18 cellular contexts compared by ENCODE assay signal in genomic region chr1:60423181-60423780, GRCh38.
DNase-seq lines count a peak whose midpoint lies in the region; ATAC-seq and TF ChIP-seq lines count a peak whose summit lies in the region.
"Had no signal": no experiment of that assay in that cellular context is flagged by ENCODE, and none has a peak within 500 bp of the region (broad histone marks: within the 10 kb centered on the region; RNA-seq: fewer than 3 reads in every experiment).

No MANE protein-coding gene starts in this region.

- H3K9me2 ChIP-seq in SK-N-SH (no peaks in the 10 kb centered on the region), hepatocyte (replicated peaks; ENCODE audit: insufficient read depth) (no peaks in the 10 kb centered on the region)

- H3K9ac ChIP-seq in SK-N-SH = no peak overlapping the region
- H3K9ac ChIP-seq: BLaER1 had no signal

- no peak for TF ChIP-seq RAD21 in SK-N-SH (IDR thresholded peaks at IDR 0.05; ENCODE audit: low read length)

- H3K4me3 ChIP-seq in SK-N-SH (ENCODE audit: low read depth in 2 of 2, low read length in 1 of 2) (no peak overlapping the region), brain microvascular endothelial cell (ENCODE audit: low read depth, low read length) (no peak overlapping the region), hepatocyte (no peak overlapping the region), ascending aorta (no peak overlapping the region)
- H3K4me3 ChIP-seq: BLaER1, PC-9 had no signal

- H3K4me1 ChIP-seq in SK-N-SH (ENCODE audit: control insufficient read depth in 1 of 2, insufficient read depth in 2 of 2, low read depth in 1 of 2, low read length in 1 of 2) (no peaks in the 10 kb centered on the region; a peak in 1 of 4 replicates), hepatocyte (ENCODE audit: insufficient read depth) (no peaks in the 10 kb centered on the region), ascending aorta (no peaks in the 10 kb centered on the region)
- H3K4me1 ChIP-seq: BLaER1 had no signal

- no peaks in the 10 kb centered on the region for H3K36me3 ChIP-seq in SK-N-SH (replicated peaks in 1 of 2; ENCODE audit: control insufficient read depth in 1 of 2, insufficient read depth in 2 of 2, low read length in 1 of 2)
- H3K36me3 ChIP-seq in brain microvascular endothelial cell (replicated peaks) = no peaks in the 10 kb centered on the region
- no peaks in the 10 kb centered on the region for H3K36me3 ChIP-seq in hepatocyte (replicated peaks; ENCODE audit: insufficient read depth, low read depth)
- H3K36me3 ChIP-seq in ascending aorta = no peaks in the 10 kb centered on the region
- H3K36me3 ChIP-seq: BLaER1 had no signal

- H3K4me2 ChIP-seq in SK-N-SH (no peak overlapping the region), hepatocyte (no peak overlapping the region)
- H3K4me2 ChIP-seq: BLaER1, PC-9 had no signal

- in situ Hi-C loops in brain microvascular endothelial cell (cut with HindIII; ENCODE audit: low pct_ligation_motif_present, low sequenced_read_pairs) = no loop called here

- H3K36me3 Mint-ChIP-seq in activated T-helper 1 cell treated with anti-CD3 and anti-CD28 coated beads, Interleukin-12 subunit alpha, Interleukin-12 subunit beta, Interleukin-2, Interleukin-4 antibody, amounts not matched to agents 30 ng/mL and 10 ng/mL and 1 ng/mL, durations not matched to agents 14 hours and 24 hours and 36 hours (ENCODE audit: low read depth) = no peaks in the 10 kb centered on the region

- H3K4me1 Mint-ChIP-seq in activated T-helper 1 cell treated with anti-CD3 and anti-CD28 coated beads, Interleukin-12 subunit alpha, Interleukin-12 subunit beta, Interleukin-2, Interleukin-4 antibody, amounts not matched to agents 30 ng/mL and 10 ng/mL and 1 ng/mL, durations not matched to agents 14 hours and 24 hours and 36 hours (ENCODE audit: low read depth) = no peaks in the 10 kb centered on the region

- H3K27me3 ChIP-seq in SK-N-SH (ENCODE audit: insufficient read depth) = no peaks in the 10 kb centered on the region
- no peaks in the 10 kb centered on the region for H3K27me3 ChIP-seq in brain microvascular endothelial cell (replicated peaks)
- no peaks in the 10 kb centered on the region for H3K27me3 ChIP-seq in hepatocyte
- no peaks in the 10 kb centered on the region for H3K27me3 ChIP-seq in ascending aorta
- H3K27me3 ChIP-seq: BLaER1 had no signal

- H2AFZ ChIP-seq in SK-N-SH (ENCODE audit: low read depth) (no peak overlapping the region), hepatocyte (no peak overlapping the region)
- H2AFZ ChIP-seq: PC-9 had no signal

- TF ChIP-seq CTCF in SK-N-SH (IDR thresholded peaks at IDR 0.05) (no peak), brain microvascular endothelial cell (IDR thresholded peaks at IDR 0.05; ENCODE audit: low read depth, low read length, missing control alignments) (no peak), hepatocyte (IDR thresholded peaks at IDR 0.05; ENCODE audit: poor library complexity) (no peak), ascending aorta (IDR thresholded peaks at IDR 0.05) (no peak)

- CTCF ChIA-PET in SK-N-SH (lab: Yijun Ruan, JAX) = interaction anchor here (1.1 kb wide), 1 partner anchor 20 kb away, joined by 3 read pairs; no protein-coding TSS in a partner anchor

- DNase-seq in SK-N-SH = no peak
- peak; percentile 9 for DNase-seq in brain microvascular endothelial cell
- peak; percentile 16 for DNase-seq in hepatocyte (ENCODE audit: low spot score)
- no peak for DNase-seq in sciatic nerve (ENCODE audit: low spot score)
- DNase-seq in ascending aorta (ENCODE audit: low spot score in 2 of 2) = no peak
- no peak for DNase-seq in NCI-H2196 treated with DMSO at 0.1 percent for 48 hours (lab: John Stamatoyannopoulos, UW; ENCODE audit: unreplicated experiment)
- no peak for DNase-seq in activated T-helper 1 cell treated with anti-CD3 and anti-CD28 coated beads, Interleukin-12 subunit alpha, Interleukin-12 subunit beta, Interleukin-2, Interleukin-4 antibody, amounts not matched to agents 30 ng/mL and 10 ng/mL and 1 ng/mL, durations not matched to agents 14 hours and 24 hours and 36 hours (ENCODE audit: low spot score)
- DNase-seq: EL, NCI-H1048, NCI-H146, NCI-H2081 treated with DMSO at 0.1 percent for 48 hours, NCI-H2227 treated with DMSO at 0.1 percent for 48 hours, NCI-H526 treated with DMSO at 0.1 percent for 48 hours, PC-9 had no signal

- no peaks in the 10 kb centered on the region for H3K9me3 ChIP-seq in SK-N-SH
- no peaks in the 10 kb centered on the region for H3K9me3 ChIP-seq in hepatocyte (ENCODE audit: low read depth)
- peaks cover 0 to 12% of the 10 kb centered on the region in 2 donors for H3K9me3 ChIP-seq in ascending aorta
- H3K9me3 ChIP-seq: BLaER1 had no signal

- WGBS in SK-N-SH (ENCODE audit: low lambda C conversion rate) = 33% methylated on average over 4 of the region's 4 CpGs
- 35% methylated on average over 4 of the region's 4 CpGs for whole genome bisulfite sequencing in hepatocyte (ENCODE audit: low lambda C conversion rate, missing lambda C conversion rate)

- no peaks in the 10 kb centered on the region for H3F3A ChIP-seq in SK-N-SH (replicated peaks; ENCODE audit: insufficient read depth)

- H3K9me3 Mint-ChIP-seq in activated T-helper 1 cell treated with anti-CD3 and anti-CD28 coated beads, Interleukin-12 subunit alpha, Interleukin-12 subunit beta, Interleukin-2, Interleukin-4 antibody, amounts not matched to agents 30 ng/mL and 10 ng/mL and 1 ng/mL, durations not matched to agents 14 hours and 24 hours and 36 hours = no peaks in the 10 kb centered on the region

- no peak overlapping the region for H3K4me3 Mint-ChIP-seq in activated T-helper 1 cell treated with anti-CD3 and anti-CD28 coated beads, Interleukin-12 subunit alpha, Interleukin-12 subunit beta, Interleukin-2, Interleukin-4 antibody, amounts not matched to agents 30 ng/mL and 10 ng/mL and 1 ng/mL, durations not matched to agents 14 hours and 24 hours and 36 hours

- no peaks in the 10 kb centered on the region for H3K27me3 Mint-ChIP-seq in activated T-helper 1 cell treated with anti-CD3 and anti-CD28 coated beads, Interleukin-12 subunit alpha, Interleukin-12 subunit beta, Interleukin-2, Interleukin-4 antibody, amounts not matched to agents 30 ng/mL and 10 ng/mL and 1 ng/mL, durations not matched to agents 14 hours and 24 hours and 36 hours (ENCODE audit: insufficient read depth)

- H3K27ac Mint-ChIP-seq in activated T-helper 1 cell treated with anti-CD3 and anti-CD28 coated beads, Interleukin-12 subunit alpha, Interleukin-12 subunit beta, Interleukin-2, Interleukin-4 antibody, amounts not matched to agents 30 ng/mL and 10 ng/mL and 1 ng/mL, durations not matched to agents 14 hours and 24 hours and 36 hours = no peak overlapping the region

- no peaks in the 10 kb centered on the region for H4K20me1 ChIP-seq in SK-N-SH (ENCODE audit: insufficient read depth)
- H4K20me1 ChIP-seq in hepatocyte (ENCODE audit: insufficient read depth, poor library complexity, severe bottlenecking) = no peaks in the 10 kb centered on the region
- H4K20me1 ChIP-seq: BLaER1 had no signal

- no peaks in the 10 kb centered on the region for H3K79me2 ChIP-seq in SK-N-SH (ENCODE audit: insufficient read depth)
- no peaks in the 10 kb centered on the region for H3K79me2 ChIP-seq in hepatocyte

- POLR2A ChIA-PET in SK-N-SH (lab: Yijun Ruan, JAX) = no interaction called here

- no peak for TF ChIP-seq EP300 in SK-N-SH (IDR thresholded peaks at IDR 0.05; ENCODE audit: borderline replicate concordance in 1 of 2, low read depth in 1 of 2, low read length in 1 of 2)

- intact Hi-C loops in sciatic nerve (cut with DNase I) = no loop called here
- intact Hi-C loops in ascending aorta (cut with DNase I) = no loop called here
- intact Hi-C loops in activated T-helper 1 cell treated with anti-CD3 and anti-CD28 coated beads, Interleukin-12 subunit alpha, Interleukin-12 subunit beta, Interleukin-2, Interleukin-4 antibody, amounts not matched to agents 30 ng/mL and 10 ng/mL and 1 ng/mL, durations not matched to agents 14 hours and 24 hours and 36 hours (cut with micrococcal nuclease) = no loop called here

- H3K27ac ChIP-seq in SK-N-SH (ENCODE audit: low read depth in 2 of 2, low read length in 1 of 2) (no peak overlapping the region), brain microvascular endothelial cell (no peak overlapping the region), hepatocyte (peak overlapping the region; percentile 26), ascending aorta (no peak overlapping the region)
- H3K27ac ChIP-seq: 22Rv1, BLaER1, HL-60, PC-9 had no signal

- ATAC-seq in SK-N-SH treated with all-trans-retinoic acid at 6 μM for 48 hours = no peak
- no peak for ATAC-seq in sciatic nerve

TF ChIP-seq in SK-N-SH treated with all-trans-retinoic acid at 6 μM for 48 hours, 23 proteins besides CTCF, POLR2A, EP300 and RAD21 (continues in another document):
- TF ChIP-seq SNAI2 (CRISPR knock-in tag; IDR thresholded peaks at IDR 0.05) = no peak
- TF ChIP-seq ISL1 (CRISPR knock-in tag; IDR thresholded peaks at IDR 0.05) = peak; percentile 52; the same call in 1 of the 2 replicates
- no peak for TF ChIP-seq ARNTL (CRISPR knock-in tag; IDR thresholded peaks at IDR 0.05; ENCODE audit: borderline replicate concordance, low read depth)

TF ChIP-seq in SK-N-SH, 30 proteins besides CTCF, POLR2A, EP300 and RAD21:
- no peak for TF ChIP-seq CHD2 (IDR thresholded peaks at IDR 0.05; ENCODE audit: low read length, partially characterized antibody)
- no peak for TF ChIP-seq POLR2AphosphoS5 (IDR thresholded peaks at IDR 0.05; ENCODE audit: low read depth, low read length)
- no peak for TF ChIP-seq SMC3 (IDR thresholded peaks at IDR 0.05; ENCODE audit: low read depth, low read length)
- TF ChIP-seq NRF1 (IDR thresholded peaks at IDR 0.05; ENCODE audit: low read depth, low read length) = no peak
- TF ChIP-seq FOXM1 (IDR thresholded peaks at IDR 0.05; ENCODE audit: low read depth) = no peak
- TF ChIP-seq, protein P1, sequence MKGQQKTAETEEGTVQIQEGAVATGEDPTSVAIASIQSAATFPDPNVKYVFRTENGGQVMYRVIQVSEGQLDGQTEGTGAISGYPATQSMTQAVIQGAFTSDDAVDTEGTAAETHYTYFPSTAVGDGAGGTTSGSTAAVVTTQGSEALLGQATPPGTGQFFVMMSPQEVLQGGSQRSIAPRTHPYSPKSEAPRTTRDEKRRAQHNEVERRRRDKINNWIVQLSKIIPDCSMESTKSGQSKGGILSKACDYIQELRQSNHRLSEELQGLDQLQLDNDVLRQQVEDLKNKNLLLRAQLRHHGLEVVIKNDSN (IDR thresholded peaks at IDR 0.05; ENCODE audit: borderline replicate concordance, low read depth) = no peak

Comparison
In these comparisons a context has a peak if more than half of its experiments do, and no peak if none do; other contexts are left out.
1. DNase-seq: peak in brain microvascular endothelial cell (single experiment) and hepatocyte (single experiment); none in SK-N-SH (single experiment), sciatic nerve (single experiment), ascending aorta (0 of 2), NCI-H2196 treated with DMSO at 0.1 percent for 48 hours (single experiment) and activated T-helper 1 cell treated with anti-CD3 and anti-CD28 coated beads, Interleukin-12 subunit alpha, Interleukin-12 subunit beta, Interleukin-2, Interleukin-4 antibody, amounts not matched to agents 30 ng/mL and 10 ng/mL and 1 ng/mL, durations not matched to agents 14 hours and 24 hours and 36 hours (single experiment).